Comparison of ENCODE assay signal across 18 cellular contexts in the genomic region with DNA sequence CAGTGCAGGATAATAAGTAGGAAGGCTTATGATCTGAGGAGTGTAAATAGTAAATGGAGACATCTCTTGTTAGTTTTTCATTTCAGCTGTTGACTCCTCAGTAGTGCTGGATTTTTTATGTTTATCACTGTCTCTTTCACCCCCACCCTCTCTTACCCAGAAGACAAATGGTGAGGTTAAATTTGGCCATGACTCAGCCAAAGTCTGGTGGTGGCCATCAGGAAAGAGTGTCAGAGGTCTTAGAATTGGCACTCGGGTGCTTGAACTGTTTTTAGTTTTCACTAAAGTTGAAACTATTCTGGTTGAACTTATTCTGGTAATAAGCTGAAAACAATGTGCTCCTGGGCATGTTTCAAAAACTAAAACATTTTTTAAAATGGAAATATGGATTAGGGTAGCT.
DNase-seq lines count a peak whose midpoint lies in the region; ATAC-seq, FAIRE-seq and TF ChIP-seq lines count a peak whose summit lies in the region.
"Had no signal": no experiment of that assay in that cellular context is flagged by ENCODE, and none has a peak within 500 bp of the region (broad histone marks: within the 10 kb centered on the region; RNA-seq: fewer than 3 reads in every experiment).

No MANE protein-coding gene starts in this region.

- H4K20me1 ChIP-seq in IMR-90 (ENCODE audit: insufficient read depth, low read length) = no peaks in the 10 kb centered on the region
- no peaks in the 10 kb centered on the region for H4K20me1 ChIP-seq in GM12878 (ENCODE audit: control insufficient read depth, insufficient read depth)

- no peak overlapping the region for H3K14ac ChIP-seq in IMR-90 (replicated peaks; ENCODE audit: low read depth, low read length)

- dilution Hi-C loops in IMR-90 (cut with HindIII; ENCODE audit: low sequenced_read_pairs, unreplicated experiment) = no loop called here

- POLR2A ChIA-PET in IMR-90 (lab: Charles Lee; ENCODE audit: unreplicated experiment) (no interaction called here), GM12878 (lab: Charles Lee) (interaction anchor here (0.9 to 4.0 kb wide), 7 partner anchors 9 to 56 kb away, joined by 3 to 23 read pairs (median 6); no protein-coding TSS in a partner anchor)

- H3K23ac ChIP-seq in IMR-90 (ENCODE audit: low read depth, low read length) = no peak overlapping the region

- in situ Hi-C loops in IMR-90 (cut with MboI; ENCODE audit: low sequenced_read_pairs) (no loop called here), GM12878 (cut with MboI) (no loop called here)

- H3K4me2 ChIP-seq in IMR-90 (ENCODE audit: low read depth, low read length) (no peak overlapping the region), GM12878 (ENCODE audit: control insufficient read depth, insufficient read depth) (no peak overlapping the region)
- H3K4me2 ChIP-seq: KMS-11 had no signal

- no peak overlapping the region for H4K8ac ChIP-seq in IMR-90 (ENCODE audit: low read depth in 2 of 2, low read length in 2 of 2)

- no peak overlapping the region for H3K4ac ChIP-seq in IMR-90 (ENCODE audit: low read depth, low read length)

- TF ChIP-seq RAD21 in IMR-90 (IDR thresholded peaks at IDR 0.05; ENCODE audit: low read length) (no peak), GM12878 (IDR thresholded peaks at IDR 0.05; ENCODE audit: insufficient read depth, low read depth, low read length) (no peak)

- H3K27me3 ChIP-seq in IMR-90 (ENCODE audit: control insufficient read depth, insufficient read depth, low read length) (no peaks in the 10 kb centered on the region), GM12878 (replicated peaks in 1 of 2; ENCODE audit: control insufficient read depth in 2 of 2, insufficient read depth in 2 of 2, low read length in 1 of 2) (no peaks in the 10 kb centered on the region), breast epithelium (no peaks in the 10 kb centered on the region)
- H3K27me3 ChIP-seq: adrenal gland, stomach had no signal

- peaks cover 0 to 7% of the 10 kb centered on the region in 2 experiments; a peak in 1 of 4 replicates for H3K79me1 ChIP-seq in IMR-90 (ENCODE audit: low read depth in 1 of 2, low read length in 2 of 2)

- CTCF ChIA-PET in IMR-90 (lab: Yijun Ruan, JAX) = interaction anchor here (0.8 kb wide), 1 partner anchor 11 kb away, joined by 3 read pairs; no protein-coding TSS in a partner anchor
- CTCF ChIA-PET in GM12878 (lab: Yijun Ruan, JAX) = interaction anchor here (0.8 to 8.7 kb wide), 29 partner anchors 9 to 151 kb away, joined by 3 to 107 read pairs (median 5); no protein-coding TSS in a partner anchor

- H3K27ac ChIP-seq in IMR-90 (ENCODE audit: insufficient read depth, low read length) (no peak overlapping the region), GM12878 (ENCODE audit: control insufficient read depth, insufficient read depth) (no peak overlapping the region), breast epithelium (peak overlapping the region in 1 of 2 donors; percentile 25)
- H3K27ac ChIP-seq: KMS-11, stomach, WERI-Rb-1 had no signal

- H4K5ac ChIP-seq in IMR-90 (ENCODE audit: low read depth, low read length) = no peak overlapping the region

- H3K79me2 ChIP-seq in GM12878 (ENCODE audit: control insufficient read depth, insufficient read depth, low read length) = no peaks in the 10 kb centered on the region; the same call in 1 of the 2 replicates

- H3K4me1 ChIP-seq in IMR-90 (ENCODE audit: control insufficient read depth, insufficient read depth, low read length) (peaks cover 15% of the 10 kb centered on the region), GM12878 (ENCODE audit: control insufficient read depth, insufficient read depth, low read length) (no peaks in the 10 kb centered on the region), breast epithelium (no peaks in the 10 kb centered on the region)

- H3K4me3 ChIP-seq in IMR-90 (ENCODE audit: insufficient read depth, low read depth, low read length) (no peak overlapping the region), GM12878 (no peak overlapping the region), breast epithelium (no peak overlapping the region)
- H3K4me3 ChIP-seq: adrenal gland, stomach had no signal

- TF ChIP-seq EP300 in GM12878 (IDR thresholded peaks at IDR 0.05; ENCODE audit: borderline replicate concordance in 1 of 2, control insufficient read depth in 1 of 2, low read depth in 2 of 2, low read length in 2 of 2) = no peak

- BruUV-seq in IMR-90 (replicated peaks; lab: Mats Ljungman, UMichigan) (no TSS peak), GM12878 (replicated peaks; lab: Mats Ljungman, UMichigan) (no TSS peak)

- no CpG with 5 or more reads among the region's 1 CpG for WGBS in IMR-90 (ENCODE audit: extremely low coverage in 2 of 2, insufficient read length in 1 of 2), 2 experiments
- 0% methylated on average over 1 of the region's 1 CpG for WGBS in GM12878 (ENCODE audit: insufficient coverage, insufficient replicate concordance, low lambda C conversion rate, missing lambda C conversion rate)

- H2BK15ac ChIP-seq in IMR-90 (ENCODE audit: low read depth, low read length) = no peak overlapping the region

- SMC1A ChIA-PET in GM12878 (lab: Charles Lee; ENCODE audit: uncharacterized antibody, unreplicated experiment) = interaction anchor here (0.6 to 50.9 kb wide), 34 partner anchors 9 to 234 kb away, joined by 3 to 1180 read pairs (median 6); no protein-coding TSS in a partner anchor

- H3K9me1 ChIP-seq in IMR-90 (ENCODE audit: insufficient read depth, low read length) = no peaks in the 10 kb centered on the region; the same call in 1 of the 2 replicates

- H4K91ac ChIP-seq in IMR-90 (ENCODE audit: insufficient read depth, low read depth, low read length) = no peak overlapping the region

- FAIRE-seq in GM12878 (lab: Jason Lieb, UNC) = no peak

- H2AFZ ChIP-seq in IMR-90 (replicated peaks; ENCODE audit: low read length, poor library complexity) (no peak overlapping the region), GM12878 (ENCODE audit: control insufficient read depth, low read depth, low read length) (no peak overlapping the region)

- no peak overlapping the region for H2AK5ac ChIP-seq in IMR-90 (ENCODE audit: low read depth, low read length)

- H3K18ac ChIP-seq in IMR-90 (ENCODE audit: low read depth, low read length) = no peak overlapping the region

- H2BK5ac ChIP-seq in IMR-90 (ENCODE audit: low read depth, low read length, poor library complexity, severe bottlenecking) = no peak overlapping the region

- no peak overlapping the region for H3K56ac ChIP-seq in IMR-90 (ENCODE audit: extremely low read depth, insufficient read depth, low read length)

- TF ChIP-seq POLR2A in IMR-90 (IDR thresholded peaks at IDR 0.05; ENCODE audit: low read depth, low read length) = no peak
- no peak for TF ChIP-seq POLR2A in GM12878 (IDR thresholded peaks at IDR 0.05; ENCODE audit: low read depth, low read length)
- TF ChIP-seq POLR2A in breast epithelium (IDR thresholded peaks at IDR 0.05) = no peak

- no peak overlapping the region for H2BK120ac ChIP-seq in IMR-90 (ENCODE audit: low read depth, low read length)

- DNase-seq in EH (ENCODE audit: low read depth) (peak; percentile 71), IMR-90 (no peak), GM12878 (ENCODE audit: low read depth, low spot score) (no peak), myocyte (ENCODE audit: low read depth) (peak; percentile 96), NCI-H82 treated with DMSO at 0.1 percent for 48 hours (lab: John Stamatoyannopoulos, UW; ENCODE audit: unreplicated experiment) (no peak), anterior cingulate cortex (lab: John Stamatoyannopoulos, UW) (no peak), breast epithelium (ENCODE audit: low spot score in 2 of 2) (no peak)
- DNase-seq: COR-L47; GF-D8; NCI-H446 treated with DMSO at 0.1 percent for 48 hours; stimulated activated CD4-positive, alpha-beta T cell treated with anti-CD3 and anti-CD28 coated beads, Interleukin-12 subunit alpha, Interleukin-12 subunit beta, amount 100 ng/mL, for 4 hours; stomach; T-cell; WERI-Rb-1 had no signal

- no peak overlapping the region for H3K9ac ChIP-seq in IMR-90 (ENCODE audit: low read depth, low read length)
- no peak overlapping the region for H3K9ac ChIP-seq in GM12878 (ENCODE audit: control insufficient read depth, insufficient read depth, low read length)
- H3K9ac ChIP-seq: KMS-11 had no signal

- H3K9me3 ChIP-seq in IMR-90 (ENCODE audit: control insufficient read depth, insufficient read depth, low read length) = no peaks in the 10 kb centered on the region
- no peaks in the 10 kb centered on the region for H3K9me3 ChIP-seq in GM12878 (replicated peaks; ENCODE audit: control insufficient read depth, insufficient read depth, low read length)
- H3K9me3 ChIP-seq in breast epithelium = no peaks in the 10 kb centered on the region
- H3K9me3 ChIP-seq: adrenal gland, stomach had no signal

- intact Hi-C loops in IMR-90 (cut with micrococcal nuclease) = no loop called here
- intact Hi-C loops in GM12878 (cut with micrococcal nuclease; ENCODE audit: unreplicated experiment) = no loop called here
- intact Hi-C loops in breast epithelium (cut with DNase I; ENCODE audit: low total_unique reads) = loop anchor here (10.0 kb wide), 1 partner anchor 1246 kb away; no protein-coding TSS in a partner anchor

- ATAC-seq in IMR-90 (ENCODE audit: low read depth) (peak; percentile 40; the same call in 1 of the 2 replicates), GM12878 (peak; percentile 56), HG03175 (IDR thresholded peaks at IDR 0.05; ENCODE audit: unreplicated experiment) (no peak)
- ATAC-seq: Panc1, T-cell had no signal

- TF ChIP-seq CTCF in IMR-90 (conservative IDR thresholded peaks at IDR 0.05; ENCODE audit: low read depth, low read length) (no peak), GM12878 (IDR thresholded peaks at IDR 0.05 in 2 of 3, conservative IDR thresholded peaks at IDR 0.05 in 1 of 3; ENCODE audit: control insufficient read depth in 2 of 3, extremely low read depth in 1 of 3, insufficient read depth in 1 of 3, low read depth in 3 of 3, low read length in 3 of 3) (no peak), breast epithelium (IDR thresholded peaks at IDR 0.05) (no peak)

- H2AK9ac ChIP-seq in IMR-90 (replicated peaks; ENCODE audit: low read depth, low read length, poor library complexity) = no peak overlapping the region

- H3K36me3 ChIP-seq in IMR-90 (ENCODE audit: control insufficient read depth, insufficient read depth, low read length) = no peaks in the 10 kb centered on the region
- no peaks in the 10 kb centered on the region for H3K36me3 ChIP-seq in GM12878 (ENCODE audit: control insufficient read depth in 2 of 2, insufficient read depth in 2 of 2, low read length in 1 of 2)
- no peaks in the 10 kb centered on the region for H3K36me3 ChIP-seq in breast epithelium
- H3K36me3 ChIP-seq: adrenal gland, stomach, WERI-Rb-1 had no signal

- H2BK20ac ChIP-seq in IMR-90 (ENCODE audit: low read depth, low read length) = no peak overlapping the region

- RAD21 ChIA-PET in GM12878 (lab: Charles Lee; ENCODE audit: unreplicated experiment) = interaction anchor here (0.7 to 4.4 kb wide), 26 partner anchors 10 to 403 kb away, joined by 3 to 51 read pairs (median 5); partner anchors contain the start of gene FHOD3

TF ChIP-seq in IMR-90, 13 proteins besides CTCF, POLR2A, EP300 and RAD21 (continues in another document):
- TF ChIP-seq CEBPB (IDR thresholded peaks at IDR 0.05; ENCODE audit: low read depth, low read length) (no peak), MXI1 (IDR thresholded peaks at IDR 0.05; ENCODE audit: borderline replicate concordance, low read depth, low read length) (no peak)

TF ChIP-seq in GM12878, 131 proteins besides CTCF, POLR2A, EP300 and RAD21 (continues in another document):
- no peak for TF ChIP-seq WRNIP1 (IDR thresholded peaks at IDR 0.05; ENCODE audit: borderline replicate concordance, low read depth, low read length)
- no peak for TF ChIP-seq ZSCAN29 (IDR thresholded peaks at IDR 0.05)
- TF ChIP-seq YBX1 (IDR thresholded peaks at IDR 0.05) = no peak

Comparison
In these comparisons a context has a peak if more than half of its experiments do, and no peak if none do; other contexts are left out.
1. DNase-seq: peak in EH (single experiment) and myocyte (single experiment); none in IMR-90 (single experiment), GM12878 (single experiment), NCI-H82 treated with DMSO at 0.1 percent for 48 hours (single experiment), anterior cingulate cortex (0 of 58) and breast epithelium (0 of 2).